17 cellular contexts compared by ENCODE assay signal in genomic region chr18:3066391-3067079, GRCh38. TPM values are rescaled to one million over a fixed set of nuclear protein-coding genes. Genes with fewer than 3 reads are reported as not detected.
DNase-seq lines count a peak whose midpoint lies in the region; ATAC-seq and TF ChIP-seq lines count a peak whose summit lies in the region.
"Had no signal": no experiment of that assay in that cellular context is flagged by ENCODE, and none has a peak within 500 bp of the region (broad histone marks: within the 10 kb centered on the region; RNA-seq: fewer than 3 reads in every experiment).

No MANE protein-coding gene starts in this region.

- no peak for ATAC-seq in activated naive CD4-positive, alpha-beta T cell treated with anti-CD3 and anti-CD28 coated beads, Interleukin-2, amount 50 U/mL, for 72 hours
- ATAC-seq in T-cell (replicated peaks in 1 of 4) (no peak), HG03108 (IDR thresholded peaks at IDR 0.05; ENCODE audit: unreplicated experiment) (no peak)
- no peak for ATAC-seq in effector memory CD8-positive, alpha-beta T cell (replicated peaks)

- H3K27ac Mint-ChIP-seq in activated naive CD4-positive, alpha-beta T cell treated with anti-CD3 and anti-CD28 coated beads, Interleukin-2, amount 50 U/mL, for 72 hours = peak overlapping the region; percentile 27 to 59
- peak overlapping the region; percentile 21 to 74 for H3K27ac Mint-ChIP-seq in T-cell
- peak overlapping the region; percentile 17 to 91 for H3K27ac Mint-ChIP-seq in effector memory CD8-positive, alpha-beta T cell
- H3K27ac Mint-ChIP-seq: endodermal cell, HFFc6 had no signal

- no peaks in the 10 kb centered on the region for H3K27me3 ChIP-seq in osteoblast (ENCODE audit: insufficient read depth, low read length)
- H3K27me3 ChIP-seq: transverse colon had no signal

- H2AFZ ChIP-seq in osteoblast (ENCODE audit: low read length) = no peak overlapping the region

- H3K4me3 Mint-ChIP-seq in T-cell = peak overlapping the region in 1 of 3 donors; percentile 72
- H3K4me3 Mint-ChIP-seq in effector memory CD8-positive, alpha-beta T cell = peak overlapping the region in 1 of 2 donors; percentile 54
- H3K4me3 Mint-ChIP-seq: endodermal cell, HFFc6 had no signal

- POLR2A ChIA-PET in T-cell (lab: Charles Lee) = interaction anchor here in 1 of 2 donors (0.6 kb wide), 1 partner anchor 107 kb away, joined by 3 read pairs; no protein-coding TSS in a partner anchor

- H3K4me3 ChIP-seq in osteoblast (ENCODE audit: insufficient read depth, low read length) = no peak overlapping the region
- H3K4me3 ChIP-seq: transverse colon had no signal

- no peaks in the 10 kb centered on the region for H3K27me3 Mint-ChIP-seq in T-cell
- H3K27me3 Mint-ChIP-seq in effector memory CD8-positive, alpha-beta T cell = no peaks in the 10 kb centered on the region

- DNase-seq in activated naive CD4-positive, alpha-beta T cell treated with anti-CD3 and anti-CD28 coated beads, Interleukin-2, amount 50 U/mL, for 72 hours (ENCODE audit: low spot score in 2 of 2) = no peak
- DNase-seq in activated naive CD4-positive, alpha-beta T cell treated with Interleukin-2 at 50 U/mL for 16 hours = no peak
- DNase-seq in T-cell = no peak
- no peak for DNase-seq in effector memory CD8-positive, alpha-beta T cell
- peak; percentile 30 for DNase-seq in osteoblast (ENCODE audit: insufficient read length, low spot score, missing footprints)
- no peak for DNase-seq in activated CD4-positive, CD25-positive, alpha-beta regulatory T cell (lab: John Stamatoyannopoulos, UW)
- DNase-seq: activated gamma-delta T cell treated with Interleukin-2 at 50 U/mL for 16 hours; Calu3; EL; HFFc6; NCI-H2029 treated with DMSO at 0.1 percent for 48 hours; stimulated activated CD4-positive, alpha-beta T cell treated with anti-CD3 and anti-CD28 coated beads, Interleukin-1b, Interleukin-23, amount 100 ng/mL, for 48 hours; SW 1271; transverse colon had no signal

- H3K79me2 ChIP-seq in osteoblast (ENCODE audit: insufficient read depth, low read length) = no peaks in the 10 kb centered on the region

- no peaks in the 10 kb centered on the region for H3K9me3 Mint-ChIP-seq in activated naive CD4-positive, alpha-beta T cell treated with anti-CD3 and anti-CD28 coated beads, Interleukin-2, amount 50 U/mL, for 72 hours
- H3K9me3 Mint-ChIP-seq in T-cell = no peaks in the 10 kb centered on the region
- H3K9me3 Mint-ChIP-seq in effector memory CD8-positive, alpha-beta T cell = no peaks in the 10 kb centered on the region
- H3K9me3 Mint-ChIP-seq: endodermal cell, HFFc6 had no signal

- no peaks in the 10 kb centered on the region for H3K9me3 ChIP-seq in osteoblast (ENCODE audit: low read depth, low read length)
- H3K9me3 ChIP-seq: transverse colon had no signal

- H3K27ac ChIP-seq in osteoblast (ENCODE audit: low read depth, low read length) = no peak overlapping the region
- H3K27ac ChIP-seq: KMS-11, transverse colon had no signal

- CTCF ChIA-PET in T-cell (lab: Charles Lee) = interaction anchor here (0.7 to 5.5 kb wide), 2 partner anchors 72 to 184 kb away, joined by 3 to 70 read pairs; no protein-coding TSS in a partner anchor

- H3K4me1 Mint-ChIP-seq in T-cell = peaks cover 55 to 58% (median 57%) of the 10 kb centered on the region in 3 donors
- H3K4me1 Mint-ChIP-seq in effector memory CD8-positive, alpha-beta T cell (ENCODE audit: low read depth in 2 of 2) = peaks cover 22 to 50% of the 10 kb centered on the region in 2 donors

- H3K36me3 ChIP-seq in osteoblast (ENCODE audit: insufficient read depth, low read length) = no peaks in the 10 kb centered on the region
- H3K36me3 ChIP-seq: transverse colon had no signal

- no peaks in the 10 kb centered on the region for H3K4me1 ChIP-seq in osteoblast (ENCODE audit: insufficient read depth, low read length)

- no peak overlapping the region for H3K4me2 ChIP-seq in osteoblast (ENCODE audit: insufficient read depth, low read length)
- H3K4me2 ChIP-seq: KMS-11 had no signal

- TF ChIP-seq CTCF in osteoblast (IDR thresholded peaks at IDR 0.05; ENCODE audit: extremely low read depth, low read depth, low read length) = no peak

- no peaks in the 10 kb centered on the region for H4K20me1 ChIP-seq in osteoblast (ENCODE audit: insufficient read depth, low read length)

- H3K36me3 Mint-ChIP-seq in activated naive CD4-positive, alpha-beta T cell treated with anti-CD3 and anti-CD28 coated beads, Interleukin-2, amount 50 U/mL, for 72 hours = no peaks in the 10 kb centered on the region
- peaks cover 3% of the 10 kb centered on the region for H3K36me3 Mint-ChIP-seq in T-cell
- peaks cover 6% of the 10 kb centered on the region for H3K36me3 Mint-ChIP-seq in effector memory CD8-positive, alpha-beta T cell (ENCODE audit: insufficient read depth)

RNA-seq across cellular contexts. Expression of gene LPIN2, which starts 53.6 kb away (rescaled TPM):
- 100 to 1,000 TPM in 1 of 2 donors, 10 to 100 TPM in 1; 66.0 to 113 TPM for total RNA-seq in activated naive CD4-positive, alpha-beta T cell treated with anti-CD3 and anti-CD28 coated beads, Interleukin-2, amount 50 U/mL, for 72 hours
- total RNA-seq in T-cell (100 to 1,000 TPM in 1 of 5 donors, 10 to 100 TPM in 4; 78.9 to 107 (median 88.8) TPM), osteoblast (47.7 and 48.1 TPM in 2 replicates)
